Comparison of ENCODE assay signal across 18 cellular contexts in genomic region chr4:142168181-142168580, GRCh38.
"Had no signal": no experiment of that assay in that cellular context is flagged by ENCODE, and none has a peak within 500 bp of the region (broad histone marks: within the 10 kb centered on the region; RNA-seq: fewer than 3 reads in every experiment).

No MANE protein-coding gene starts in this region.

- DNase-seq: activated B cell treated with CpG ODN at 0.5 μM for 24 hours; activated CD4-positive, alpha-beta T cell treated with anti-CD3 and anti-CD28 coated beads for 4 hours; activated CD8-positive, alpha-beta memory T cell treated with anti-CD3 and anti-CD28 coated beads, Interleukin-2, amount 50 U/mL, for 4 hours; activated naive CD4-positive, alpha-beta T cell treated with anti-CD3 and anti-CD28 coated beads for 36 hours; activated T-cell treated with anti-CD3 and anti-CD28 coated beads, Interleukin-2, amount 50 U/mL, for 4 hours; dorsolateral prefrontal cortex; gastrocnemius medialis; head of caudate nucleus; kidney; left lung; psoas muscle; right cardiac atrium; T-cell; T-helper 9 cell; transverse colon; uterus had no signal

- H3K27me3 ChIP-seq: dorsolateral prefrontal cortex, gastrocnemius medialis, left lung, transverse colon, uterus had no signal

- H3K27ac ChIP-seq: dorsolateral prefrontal cortex, gastrocnemius medialis, left lung, psoas muscle, skin epidermis, transverse colon, uterus had no signal

- H3K4me3 ChIP-seq: dorsolateral prefrontal cortex, gastrocnemius medialis, left lung, psoas muscle, skin epidermis, transverse colon, uterus had no signal

- ATAC-seq: activated T-cell treated with anti-CD3 and anti-CD28 coated beads, Interleukin-2, amount 50 U/mL, for 4 hours; gastrocnemius medialis; left lung; psoas muscle; right cardiac atrium; T-cell had no signal

- H3K36me3 ChIP-seq: left lung, transverse colon, uterus had no signal

- H3K4me1 ChIP-seq: gastrocnemius medialis, left lung, psoas muscle, transverse colon, uterus had no signal

- H3K27ac Mint-ChIP-seq: activated B cell treated with CpG ODN at 0.5 μM for 24 hours; activated naive CD4-positive, alpha-beta T cell treated with anti-CD3 and anti-CD28 coated beads for 36 hours; stimulated activated naive CD8-positive, alpha-beta T cell treated with anti-CD3 and anti-CD28 coated beads, Interleukin-15, Interleukin-2, amounts not matched to agents 100 ng/mL and 50 ng/mL, for 24 hours had no signal

- H3K27me3 Mint-ChIP-seq: activated B cell treated with CpG ODN at 0.5 μM for 24 hours; stimulated activated naive CD8-positive, alpha-beta T cell treated with anti-CD3 and anti-CD28 coated beads, Interleukin-15, Interleukin-2, amounts not matched to agents 100 ng/mL and 50 ng/mL, for 24 hours; T-cell had no signal

- H3K9me3 Mint-ChIP-seq: activated B cell treated with CpG ODN at 0.5 μM for 24 hours; activated naive CD4-positive, alpha-beta T cell treated with anti-CD3 and anti-CD28 coated beads for 36 hours; stimulated activated naive CD8-positive, alpha-beta T cell treated with anti-CD3 and anti-CD28 coated beads, Interleukin-15, Interleukin-2, amounts not matched to agents 100 ng/mL and 50 ng/mL, for 24 hours; T-cell had no signal

- H3K4me3 Mint-ChIP-seq: activated B cell treated with CpG ODN at 0.5 μM for 24 hours; activated naive CD4-positive, alpha-beta T cell treated with anti-CD3 and anti-CD28 coated beads for 36 hours; activated T-cell treated with anti-CD3 and anti-CD28 coated beads, Interleukin-2, amount 50 U/mL, for 4 hours; stimulated activated naive CD8-positive, alpha-beta T cell treated with anti-CD3 and anti-CD28 coated beads, Interleukin-15, Interleukin-2, amounts not matched to agents 100 ng/mL and 50 ng/mL, for 24 hours; T-cell had no signal

- H3K9me3 ChIP-seq: gastrocnemius medialis, left lung, psoas muscle, transverse colon, uterus had no signal

- H3K4me1 Mint-ChIP-seq: activated B cell treated with CpG ODN at 0.5 μM for 24 hours had no signal
